ENCODE assay signal across 10 cellular contexts in the genomic region with DNA sequence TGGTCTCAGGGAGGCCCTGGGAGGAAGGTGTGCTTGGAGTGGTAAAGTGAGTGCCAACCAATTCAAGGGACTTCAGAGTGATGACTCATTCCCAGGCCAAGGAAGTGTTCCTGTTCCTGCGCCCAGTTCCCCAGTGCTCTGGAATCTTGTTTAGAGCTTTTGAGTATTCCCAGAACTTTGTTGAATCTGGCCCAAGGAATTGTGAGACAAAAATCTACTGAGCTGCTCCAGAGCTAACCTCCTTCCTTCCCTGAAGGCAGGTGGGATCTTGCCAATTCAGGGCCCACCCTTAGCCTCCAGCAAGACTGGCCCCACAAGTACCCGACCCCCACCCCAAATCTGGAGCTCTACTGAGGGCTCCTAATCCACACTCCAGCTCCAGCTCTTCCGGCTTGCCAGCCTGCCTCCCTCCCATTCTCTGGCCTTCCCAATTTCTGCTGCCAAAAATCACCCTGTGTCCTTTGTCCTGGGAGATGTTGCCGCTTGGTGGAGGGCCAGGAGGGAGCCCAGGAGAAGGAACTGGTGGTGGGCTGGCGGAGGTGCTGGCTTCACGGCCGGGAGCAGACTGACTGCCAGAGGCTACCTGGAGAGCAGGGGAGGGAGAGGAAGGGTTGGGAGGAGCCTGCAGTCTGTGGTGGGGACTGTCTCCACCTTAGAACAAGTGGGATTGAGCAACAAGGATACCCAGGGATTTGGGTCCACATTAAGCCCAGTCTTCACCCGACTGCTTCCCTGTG. TPM values are rescaled to one million over a fixed set of nuclear protein-coding genes. Genes with fewer than 3 reads are reported as not detected.
DNase-seq lines count a peak whose midpoint lies in the region; ATAC-seq and TF ChIP-seq lines count a peak whose summit lies in the region.
"Had no signal": no experiment of that assay in that cellular context is flagged by ENCODE, and none has a peak within 500 bp of the region (broad histone marks: within the 10 kb centered on the region; RNA-seq: fewer than 3 reads in every experiment).

No MANE protein-coding gene starts in this region.

- POLR2A ChIA-PET in Panc1 (lab: Charles Lee): interaction anchor here (0.6 to 1.3 kb wide), 3 partner anchors 12 to 236 kb away, joined by 3 to 9 read pairs (median 4); a partner anchor contains a TSS

- TF ChIP-seq POLR2A in testis (IDR thresholded peaks at IDR 0.05): no peak

- peaks cover 26 to 34% of the 10 kb centered on the region in 2 donors for H3K4me1 Mint-ChIP-seq in effector memory CD8-positive, alpha-beta T cell (ENCODE audit: low read depth in 2 of 2)

- H3K27ac ChIP-seq in Panc1 (ENCODE audit: low read length) (peak overlapping the region; percentile 96), liver (ENCODE audit: low read depth in 1 of 2, low read length in 2 of 2) (peak overlapping the region; percentile 89 to 93), testis (peak overlapping the region; percentile 90 to 98)

- peaks cover 30% of the 10 kb centered on the region for H3K4me1 ChIP-seq in Panc1 (ENCODE audit: control insufficient read depth, insufficient read depth, low read length)
- H3K4me1 ChIP-seq in liver (ENCODE audit: control insufficient read depth in 4 of 4, insufficient read depth in 4 of 4, low read length in 3 of 4): peaks cover 9 to 56% (median 48%) of the 10 kb centered on the region in 4 donors
- peaks cover 40% of the 10 kb centered on the region for H3K4me1 ChIP-seq in testis

- no peaks in the 10 kb centered on the region for H3K27me3 ChIP-seq in Panc1 (ENCODE audit: control insufficient read depth, insufficient read depth, low read length)
- H3K27me3 ChIP-seq in liver (ENCODE audit: control insufficient read depth in 4 of 4, insufficient read depth in 4 of 4, low read length in 3 of 4): no peaks in the 10 kb centered on the region
- no peaks in the 10 kb centered on the region for H3K27me3 ChIP-seq in testis

- in situ Hi-C loops in Panc1 (cut with HindIII; ENCODE audit: low pct_unique_long_range_greater_than_20kb, low sequenced_read_pairs): no loop called here

- no peaks in the 10 kb centered on the region for H3K9me3 Mint-ChIP-seq in effector memory CD8-positive, alpha-beta T cell
- H3K9me3 Mint-ChIP-seq: activated naive CD8-positive, alpha-beta T cell treated with anti-CD3 and anti-CD28 coated beads, Interleukin-2, amount 10 ng/mL, durations not matched to agents 7 days and 5 days; CD8-positive, alpha-beta T cell had no signal

- TF ChIP-seq RAD21 in liver (IDR thresholded peaks at IDR 0.05): peak; percentile 48 to 56

- H3K36me3 Mint-ChIP-seq in effector memory CD8-positive, alpha-beta T cell (ENCODE audit: insufficient read depth): peaks cover 23% of the 10 kb centered on the region

- H3K9ac ChIP-seq in liver (ENCODE audit: low read depth in 1 of 2, low read length in 2 of 2): peak overlapping the region in 1 of 2 donors; percentile 51

- CTCF ChIA-PET in Panc1 (lab: Charles Lee): interaction anchor here (0.6 to 1.1 kb wide), 4 partner anchors 11 to 19 kb away, joined by 3 to 4 read pairs (median 3); no protein-coding TSS in a partner anchor

- BruUV-seq in Panc1 (replicated peaks; lab: Mats Ljungman, UMichigan): no TSS peak

- DNase-seq in NCI-H1417 (lab: John Stamatoyannopoulos, UW): peak in 2 of 3 experiments; percentile 46 to 49
- no peak for DNase-seq in NCI-H1417 treated with DMSO at 0.1 percent for 48 hours (lab: John Stamatoyannopoulos, UW)
- DNase-seq in Panc1 (ENCODE audit: low read depth, low spot score): peak; percentile 46
- no peak for DNase-seq in effector memory CD8-positive, alpha-beta T cell
- peak; percentile 75 for DNase-seq in testis
- DNase-seq in NCI-H128 (lab: John Stamatoyannopoulos, UW; ENCODE audit: unreplicated experiment): no peak
- DNase-seq: activated naive CD8-positive, alpha-beta T cell treated with anti-CD3 and anti-CD28 coated beads, Interleukin-2, amount 10 ng/mL, durations not matched to agents 7 days and 5 days had no signal

- TF ChIP-seq CTCF in Panc1 (IDR thresholded peaks at IDR 0.05): no peak
- TF ChIP-seq CTCF in liver (IDR thresholded peaks at IDR 0.05; ENCODE audit: low read depth, low read length, missing input control): peak; percentile 1
- peak in 1 of 3 experiments; percentile 37 for TF ChIP-seq CTCF in testis (IDR thresholded peaks at IDR 0.05)

- peak overlapping the region; percentile 82 to 91 for H3K27ac Mint-ChIP-seq in effector memory CD8-positive, alpha-beta T cell

- H3K9me3 ChIP-seq in Panc1 (ENCODE audit: control insufficient read depth, insufficient read depth, low read depth, low read length) (no peaks in the 10 kb centered on the region), liver (ENCODE audit: control insufficient read depth in 4 of 4, low read length in 3 of 4) (no peaks in the 10 kb centered on the region), testis (no peaks in the 10 kb centered on the region)

- peak overlapping the region in 1 of 2 donors; percentile 85 for H3K4me3 Mint-ChIP-seq in effector memory CD8-positive, alpha-beta T cell

- intact Hi-C loops in Panc1 (cut with micrococcal nuclease; ENCODE audit: unreplicated experiment) (no loop called here), testis (cut with DNase I; ENCODE audit: low total_unique reads) (no loop called here)

- H3K36me3 ChIP-seq in Panc1 (ENCODE audit: control insufficient read depth, insufficient read depth, low read length) (no peaks in the 10 kb centered on the region; the same call in 1 of the 2 replicates), liver (ENCODE audit: control insufficient read depth in 4 of 4, insufficient read depth in 3 of 4, low read depth in 1 of 4, low read length in 3 of 4) (no peaks in the 10 kb centered on the region), testis (ENCODE audit: low read depth, missing control alignments) (no peaks in the 10 kb centered on the region)

- WGBS in liver: 18% methylated on average over 8 of the region's 8 CpGs
- WGBS in testis, 2 donors: 23 to 43% methylated on average over 8 of the region's 8 CpGs

- ATAC-seq in Panc1: peak; percentile 67
- no peak for ATAC-seq in effector memory CD8-positive, alpha-beta T cell (replicated peaks)
- no peak for ATAC-seq in activated CD4-positive, CD25-positive, alpha-beta regulatory T cell treated with anti-CD3 and anti-CD28 coated beads, Interleukin-2, amount 50 U/mL, for 24 hours
- ATAC-seq: CD8-positive, alpha-beta T cell had no signal

- H3K4me3 ChIP-seq in Panc1 (ENCODE audit: low read depth in 2 of 2, low read length in 2 of 2) (peak overlapping the region; percentile 56 to 57), liver (ENCODE audit: low read depth in 1 of 3, low read length in 3 of 3) (peak overlapping the region; percentile 14 to 55 (median 36)), testis (peak overlapping the region in 1 of 2 donors; percentile 87)

- H3K27me3 Mint-ChIP-seq in effector memory CD8-positive, alpha-beta T cell: no peaks in the 10 kb centered on the region
- H3K27me3 Mint-ChIP-seq: activated naive CD8-positive, alpha-beta T cell treated with anti-CD3 and anti-CD28 coated beads, Interleukin-2, amount 10 ng/mL, durations not matched to agents 7 days and 5 days had no signal

TF ChIP-seq in liver, 16 proteins besides CTCF, POLR2A, EP300 and RAD21 (continues in another document):
- TF ChIP-seq, protein P1, sequence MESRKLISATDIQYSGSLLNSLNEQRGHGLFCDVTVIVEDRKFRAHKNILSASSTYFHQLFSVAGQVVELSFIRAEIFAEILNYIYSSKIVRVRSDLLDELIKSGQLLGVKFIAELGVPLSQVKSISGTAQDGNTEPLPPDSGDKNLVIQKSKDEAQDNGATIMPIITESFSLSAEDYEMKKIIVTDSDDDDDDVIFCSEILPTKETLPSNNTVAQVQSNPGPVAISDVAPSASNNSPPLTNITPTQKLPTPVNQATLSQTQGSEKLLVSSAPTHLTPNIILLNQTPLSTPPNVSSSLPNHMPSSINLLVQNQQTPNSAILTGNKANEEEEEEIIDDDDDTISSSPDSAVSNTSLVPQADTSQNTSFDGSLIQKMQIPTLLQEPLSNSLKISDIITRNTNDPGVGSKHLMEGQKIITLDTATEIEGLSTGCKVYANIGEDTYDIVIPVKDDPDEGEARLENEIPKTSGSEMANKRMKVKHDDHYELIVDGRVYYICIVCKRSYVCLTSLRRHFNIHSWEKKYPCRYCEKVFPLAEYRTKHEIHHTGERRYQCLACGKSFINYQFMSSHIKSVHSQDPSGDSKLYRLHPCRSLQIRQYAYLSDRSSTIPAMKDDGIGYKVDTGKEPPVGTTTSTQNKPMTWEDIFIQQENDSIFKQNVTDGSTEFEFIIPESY (IDR thresholded peaks at IDR 0.05): no peak
- TF ChIP-seq GABPA (IDR thresholded peaks at IDR 0.05 in 1 of 2, conservative IDR thresholded peaks at IDR 0.05 in 1 of 2) (peak in 1 of 2 donors; percentile 62), FOXA2 (IDR thresholded peaks at IDR 0.05) (no peak), YY1 (IDR thresholded peaks at IDR 0.05) (peak; percentile 54)
- TF ChIP-seq, protein P2, sequence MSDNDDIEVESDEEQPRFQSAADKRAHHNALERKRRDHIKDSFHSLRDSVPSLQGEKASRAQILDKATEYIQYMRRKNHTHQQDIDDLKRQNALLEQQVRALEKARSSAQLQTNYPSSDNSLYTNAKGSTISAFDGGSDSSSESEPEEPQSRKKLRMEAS (IDR thresholded peaks at IDR 0.05): no peak

RNA-seq across cellular contexts. Expression of a gene that starts 2.0 kb away (rescaled TPM):
- total RNA-seq in Panc1 (2021; ENCODE audit: unreplicated experiment): 82.3 TPM
- 95.7 TPM for polyA plus RNA-seq in Panc1 (2012; ENCODE audit: insufficient read length)
- 10 to 100 TPM in 1 of 2 donors, 1 to 10 TPM in 1; 3.6 to 10.2 TPM for total RNA-seq in liver
- 10 to 100 TPM in 1 of 2 donors, 1 to 10 TPM in 1; 5.6 to 12.6 TPM for polyA plus RNA-seq in liver
- total RNA-seq in testis: 10 to 100 TPM; 63.4 to 73.2 TPM
- 40.5 TPM for polyA plus RNA-seq in testis (ENCODE audit: insufficient read depth, low read depth, low replicate concordance)

RNA-seq across cellular contexts. Expression of a gene that starts 11.3 kb away (rescaled TPM):
- total RNA-seq in Panc1 (2021; ENCODE audit: unreplicated experiment) (33.5 TPM), liver (1 to 10 TPM; 1.1 to 3.1 TPM), testis (1 to 10 TPM; 8.8 to 8.9 TPM)
- 70.3 TPM for polyA plus RNA-seq in Panc1 (2012; ENCODE audit: insufficient read length)
- polyA plus RNA-seq in liver (1 to 10 TPM; 1.3 to 1.6 TPM), testis (ENCODE audit: insufficient read depth, low read depth, low replicate concordance) (14.3 TPM)

RNA-seq across cellular contexts. Expression of a gene that starts 17.9 kb away (rescaled TPM):
- total RNA-seq in Panc1 (2021; ENCODE audit: unreplicated experiment) (not detected), liver (not detected), testis (not detected)
- not detected for polyA plus RNA-seq in Panc1 (2012; ENCODE audit: insufficient read length)
- polyA plus RNA-seq in liver (not detected), testis (ENCODE audit: insufficient read depth, low read depth, low replicate concordance) (not detected)
- total RNA-seq: activated naive CD8-positive, alpha-beta T cell treated with anti-CD3 and anti-CD28 coated beads, Interleukin-2, amount 10 ng/mL, durations not matched to agents 7 days and 5 days; CD8-positive, alpha-beta T cell had no signal

RNA-seq across cellular contexts. Expression of a gene that starts 18.1 kb away (rescaled TPM):
- total RNA-seq in Panc1 (2021; ENCODE audit: unreplicated experiment) (126 TPM), liver (10 to 100 TPM; 49.2 to 53.8 TPM), testis (100 to 1,000 TPM; 143 to 236 TPM)
- polyA plus RNA-seq in Panc1 (2012; ENCODE audit: insufficient read length): 249 TPM
- polyA plus RNA-seq in liver (100 to 1,000 TPM in 1 of 2 donors, 10 to 100 TPM in 1; 77.7 to 193 TPM), testis (ENCODE audit: insufficient read depth, low read depth, low replicate concordance) (141 TPM)

RNA-seq across cellular contexts. Expression of a gene that starts 21.1 kb away (rescaled TPM):
- total RNA-seq in Panc1 (2021; ENCODE audit: unreplicated experiment) (6.5 TPM), liver (1 to 10 TPM; 2.0 to 3.6 TPM), testis (10 to 100 TPM; 32.7 to 33.9 TPM)
- 8.2 TPM for polyA plus RNA-seq in Panc1 (2012; ENCODE audit: insufficient read length)
- polyA plus RNA-seq in liver (1 to 10 TPM in 1 of 2 donors, under 1 TPM in 1; 0.92 to 2.3 TPM), testis (ENCODE audit: insufficient read depth, low read depth, low replicate concordance) (112 TPM)

Comparison
In these comparisons a context has a peak if more than half of its experiments do, and no peak if none do; other contexts are left out.
1. DNase-seq: peak in NCI-H1417 (2 of 3), Panc1 (single experiment) and testis (single experiment); none in NCI-H1417 treated with DMSO at 0.1 percent for 48 hours (single experiment), effector memory CD8-positive, alpha-beta T cell (0 of 3) and NCI-H128 (single experiment).
2. Peak in every context shown above with its lines, with median percentiles within 50 percentile points of each other: H3K27ac ChIP-seq.